19 cellular contexts compared by ENCODE assay signal in the genomic region with DNA sequence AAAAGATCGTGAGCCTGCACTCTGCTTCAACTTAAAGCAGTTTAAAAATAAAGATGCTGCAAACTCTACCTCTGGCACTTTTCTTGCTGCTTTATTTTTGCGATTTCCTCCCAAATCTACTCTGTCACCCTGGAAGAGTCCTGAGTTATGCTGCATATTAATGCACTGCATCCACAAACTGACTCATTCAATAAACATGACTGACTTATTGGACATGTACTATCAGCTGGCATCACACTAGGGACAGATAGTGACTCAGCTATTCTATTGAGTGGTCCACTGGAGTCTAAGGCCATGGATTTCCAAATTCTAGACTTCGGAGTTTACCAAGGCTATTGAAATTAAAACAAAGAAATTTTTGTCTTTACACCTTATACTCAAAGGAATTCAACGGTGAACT.
A peak's percentile ranks its signal among the peaks of the same experiment; 100 is the strongest.
DNase-seq lines count a peak whose midpoint lies in the region; FAIRE-seq and TF ChIP-seq lines count a peak whose summit lies in the region.
"Had no signal": no experiment of that assay in that cellular context is flagged by ENCODE, and none has a peak within 500 bp of the region (broad histone marks: within the 10 kb centered on the region; RNA-seq: fewer than 3 reads in every experiment).

No MANE protein-coding gene starts in this region.

- H2AFZ ChIP-seq in astrocyte (ENCODE audit: low read depth, low read length) = no peak overlapping the region

- no peak overlapping the region for H3K4me3 Mint-ChIP-seq in astrocyte (ENCODE audit: unreplicated experiment)
- H3K4me3 Mint-ChIP-seq: memory B cell, nephron progenitor cell had no signal

- H3K36me3 ChIP-seq in A673 (ENCODE audit: insufficient read depth, low read length, poor library complexity, severe bottlenecking) (no peaks in the 10 kb centered on the region), astrocyte (ENCODE audit: insufficient read depth, low read length) (no peaks in the 10 kb centered on the region)
- H3K36me3 ChIP-seq: prostate gland had no signal

- no peak overlapping the region for H3K27ac ChIP-seq in A673 (ENCODE audit: low read depth, low read length, poor library complexity, severe bottlenecking)
- H3K27ac ChIP-seq in astrocyte (ENCODE audit: low read depth, low read length) = no peak overlapping the region
- H3K27ac ChIP-seq: prostate gland had no signal

- H3K4me3 ChIP-seq in A673 (ENCODE audit: low read depth, low read length, poor library complexity, severe bottlenecking) = no peak overlapping the region
- no peak overlapping the region for H3K4me3 ChIP-seq in astrocyte (ENCODE audit: insufficient read depth, low read depth, low read length)
- H3K4me3 ChIP-seq: prostate gland had no signal

- no peak overlapping the region for H3K27ac Mint-ChIP-seq in astrocyte (ENCODE audit: unreplicated experiment)
- H3K27ac Mint-ChIP-seq: activated T-helper 2 cell treated with anti-CD3 and anti-CD28 coated beads, Interferon-gamma antibody, Interleukin-2, Interleukin-4, amounts not matched to agents 10 μg/mL and 5 μg/mL and 100 μg/mL, durations not matched to agents 14 hours and 24 hours and 36 hours; memory B cell; nephron progenitor cell had no signal

- H3K4me2 ChIP-seq in astrocyte (ENCODE audit: low read length) = no peak overlapping the region

- H3K27me3 ChIP-seq in A673 (replicated peaks; ENCODE audit: insufficient read depth, low read depth, low read length, poor library complexity) (no peaks in the 10 kb centered on the region), astrocyte (ENCODE audit: insufficient read depth, low read length) (no peaks in the 10 kb centered on the region)

- H3K4me1 ChIP-seq in A673 (ENCODE audit: insufficient read depth, low read length, poor library complexity, severe bottlenecking) (peaks cover 4% of the 10 kb centered on the region), astrocyte (ENCODE audit: insufficient read depth, low read length) (no peaks in the 10 kb centered on the region)
- H3K4me1 ChIP-seq: prostate gland had no signal

- TF ChIP-seq CTCF in A673 (conservative IDR thresholded peaks at IDR 0.05; ENCODE audit: low read depth, low read length) (no peak), astrocyte (IDR thresholded peaks at IDR 0.05; ENCODE audit: insufficient read depth, low read depth, low read length) (no peak)

- BruUV-seq in A673 (replicated peaks; lab: Mats Ljungman, UMichigan) = no TSS peak

- POLR2A ChIA-PET in A673 (lab: Charles Lee; ENCODE audit: low non-redundant PET) = no interaction called here

- DNase-seq in A673 (ENCODE audit: low spot score) = peak; percentile 30
- peak; percentile 73 for DNase-seq in HCEC 1CT
- peak; percentile 44 for DNase-seq in astrocyte (ENCODE audit: low read depth)
- peak; percentile 40 for DNase-seq in iris pigment epithelial cell (ENCODE audit: low read depth)
- no peak for DNase-seq in ecto neural progenitor cell (ENCODE audit: low spot score)
- no peak for DNase-seq in GM19240 (ENCODE audit: insufficient read length, low spot score)
- DNase-seq in activated effector memory CD4-positive, alpha-beta T cell treated with anti-CD3 and anti-CD28 coated beads, Interleukin-2, amount 50 U/mL, for 16 hours = no peak
- DNase-seq in NOMO-1 (lab: John Stamatoyannopoulos, UW; ENCODE audit: unreplicated experiment in 2 of 2) = no peak
- DNase-seq: activated CD4-positive, alpha-beta T cell treated with anti-CD3 and anti-CD28 coated beads for 1 hour; head of caudate nucleus; MM.1S; NCI-H187 treated with DMSO at 0.1 percent for 48 hours; NCI-H510A treated with DMSO at 0.1 percent for 48 hours; nephron progenitor cell; stimulated activated naive CD8-positive, alpha-beta T cell treated with anti-CD3 and anti-CD28 coated beads, Interleukin-15, Interleukin-2, amounts not matched to agents 100 U/mL and 50 U/mL, for 24 hours; T-helper 9 cell had no signal

- no peaks in the 10 kb centered on the region for H3K9me3 Mint-ChIP-seq in astrocyte (ENCODE audit: unreplicated experiment)
- H3K9me3 Mint-ChIP-seq: activated T-helper 2 cell treated with anti-CD3 and anti-CD28 coated beads, Interferon-gamma antibody, Interleukin-2, Interleukin-4, amounts not matched to agents 10 μg/mL and 5 μg/mL and 100 μg/mL, durations not matched to agents 14 hours and 24 hours and 36 hours; nephron progenitor cell had no signal

- FAIRE-seq in astrocyte (lab: Jason Lieb, UNC) = no peak

- H4K20me1 ChIP-seq in astrocyte (ENCODE audit: insufficient read depth, low read length) = no peaks in the 10 kb centered on the region

- H3K4me1 Mint-ChIP-seq in astrocyte (ENCODE audit: low read depth, unreplicated experiment) = no peaks in the 10 kb centered on the region
- H3K4me1 Mint-ChIP-seq: memory B cell had no signal

- CTCF ChIA-PET in A673 (lab: Charles Lee) = no interaction called here

- H3K9ac ChIP-seq in astrocyte (ENCODE audit: low read length) = no peak overlapping the region

- H3K27me3 Mint-ChIP-seq in astrocyte (ENCODE audit: low read depth, unreplicated experiment) = no peaks in the 10 kb centered on the region

- no peaks in the 10 kb centered on the region for H3K9me3 ChIP-seq in A673 (ENCODE audit: low read depth, low read length, poor library complexity, severe bottlenecking)
- H3K9me3 ChIP-seq in astrocyte (ENCODE audit: insufficient read depth, low read depth, low read length) = no peaks in the 10 kb centered on the region
- H3K9me3 ChIP-seq: prostate gland had no signal

- H3K79me2 ChIP-seq in astrocyte (ENCODE audit: insufficient read depth, low read length) = no peaks in the 10 kb centered on the region

- intact Hi-C loops in A673 (cut with micrococcal nuclease; ENCODE audit: unreplicated experiment) = no loop called here

- H3K36me3 Mint-ChIP-seq in astrocyte (ENCODE audit: low read depth, unreplicated experiment) = no peaks in the 10 kb centered on the region
- H3K36me3 Mint-ChIP-seq: memory B cell had no signal

Comparison
In these comparisons a context has a peak if more than half of its experiments do, and no peak if none do; other contexts are left out.
1. DNase-seq: peak in A673 (single experiment), HCEC 1CT (single experiment), astrocyte (single experiment) and iris pigment epithelial cell (single experiment); none in ecto neural progenitor cell (single experiment), GM19240 (single experiment), activated effector memory CD4-positive, alpha-beta T cell treated with anti-CD3 and anti-CD28 coated beads, Interleukin-2, amount 50 U/mL, for 16 hours (single experiment) and NOMO-1 (0 of 2).